18 cellular contexts compared by ENCODE assay signal in genomic region chr6:130585587-130585986, GRCh38.
"Had no signal": no experiment of that assay in that cellular context is flagged by ENCODE, and none has a peak within 500 bp of the region (broad histone marks: within the 10 kb centered on the region; RNA-seq: fewer than 3 reads in every experiment).

No MANE protein-coding gene starts in this region.

- ATAC-seq: sciatic nerve; stimulated activated memory B cell treated with anti-CD40 and anti-IgM and Interleukin-4, amounts not matched to agents 10 μg/mL and 1 μg/mL and 100 μg/mL, for 72 hours had no signal

- H3K4me3 ChIP-seq: hepatocyte, left ventricle myocardium inferior, spleen, transverse colon had no signal

- H3K27me3 ChIP-seq: hepatocyte, spleen, transverse colon had no signal

- H3K4me2 ChIP-seq: hepatocyte had no signal

- H3K4me3 Mint-ChIP-seq: memory B cell; nephron progenitor cell; stimulated activated memory B cell treated with anti-CD40 and anti-IgM and Interleukin-4, amounts not matched to agents 10 μg/mL and 1 μg/mL and 100 μg/mL, for 72 hours had no signal

- FAIRE-seq: kidney had no signal

- H3K4me1 Mint-ChIP-seq: nephron progenitor cell; stimulated activated memory B cell treated with anti-CD40 and anti-IgM and Interleukin-4, amounts not matched to agents 10 μg/mL and 1 μg/mL and 100 μg/mL, for 72 hours had no signal

- H3K9me3 Mint-ChIP-seq: memory B cell; nephron progenitor cell; stimulated activated memory B cell treated with anti-CD40 and anti-IgM and Interleukin-4, amounts not matched to agents 10 μg/mL and 1 μg/mL and 100 μg/mL, for 72 hours had no signal

- DNase-seq: activated CD4-positive, CD25-positive, alpha-beta regulatory T cell treated with anti-CD3 and anti-CD28 coated beads, Interleukin-2, amount 50 U/mL, for 72 hours; activated naive CD4-positive, alpha-beta T cell; activated T-cell treated with anti-CD3 and anti-CD28 coated beads, Interleukin-2, amount 50 U/mL, for 1 hour; caudate nucleus; cortex of kidney; effector CD8-positive, alpha-beta T cell; kidney; left ventricle myocardium inferior; nephron progenitor cell; spleen; stimulated activated CD4-positive, alpha-beta T cell treated with anti-CD3 and anti-CD28 coated beads, Interleukin-1b, Interleukin-23, amount 100 ng/mL, for 48 hours; substantia nigra; transverse colon had no signal

- H3K27ac Mint-ChIP-seq: memory B cell; nephron progenitor cell; stimulated activated memory B cell treated with anti-CD40 and anti-IgM and Interleukin-4, amounts not matched to agents 10 μg/mL and 1 μg/mL and 100 μg/mL, for 72 hours had no signal

- H3K4me1 ChIP-seq: left ventricle myocardium inferior, spleen, transverse colon had no signal

- H3K79me2 ChIP-seq: hepatocyte had no signal

- H3K9me3 ChIP-seq: left ventricle myocardium inferior, spleen, transverse colon had no signal

- H3K36me3 ChIP-seq: left ventricle myocardium inferior, spleen, transverse colon had no signal

- H3K27ac ChIP-seq: epithelial cell of prostate, hepatocyte, left ventricle myocardium inferior, spleen, transverse colon had no signal

- H2AFZ ChIP-seq: hepatocyte had no signal

- H3K36me3 Mint-ChIP-seq: memory B cell; stimulated activated memory B cell treated with anti-CD40 and anti-IgM and Interleukin-4, amounts not matched to agents 10 μg/mL and 1 μg/mL and 100 μg/mL, for 72 hours had no signal

- H3K27me3 Mint-ChIP-seq: stimulated activated memory B cell treated with anti-CD40 and anti-IgM and Interleukin-4, amounts not matched to agents 10 μg/mL and 1 μg/mL and 100 μg/mL, for 72 hours had no signal
